In genomic region chr15:98326804-98327203, GRCh38 we compare ENCODE assay signal across 29 cellular contexts.
"Had no signal": no experiment of that assay in that cellular context is flagged by ENCODE, and none has a peak within 500 bp of the region (broad histone marks: within the 10 kb centered on the region; RNA-seq: fewer than 3 reads in every experiment).

No MANE protein-coding gene starts in this region.

- H3K4me3 ChIP-seq: colonic mucosa, coronary artery, dorsolateral prefrontal cortex, esophagus muscularis mucosa, esophagus squamous epithelium, gastrocnemius medialis, gastroesophageal sphincter, heart left ventricle, heart right ventricle had no signal

- H3K27ac Mint-ChIP-seq: dendritic cell treated with granulocyte-macrophage colony-stimulating factor and Interleukin-4, amounts not matched to agents 40 ng/mL and 50 ng/mL, for 4 days; effector memory CD8-positive, alpha-beta T cell; endodermal cell had no signal

- H3K9me3 ChIP-seq: colonic mucosa, gastrocnemius medialis, gastroesophageal sphincter had no signal

- H3K27me3 ChIP-seq: colonic mucosa, esophagus muscularis mucosa, foreskin keratinocyte, gastrocnemius medialis, gastroesophageal sphincter had no signal

- H3K27ac ChIP-seq: colonic mucosa, coronary artery, dorsolateral prefrontal cortex, epithelial cell of prostate, esophagus muscularis mucosa, esophagus squamous epithelium, foreskin keratinocyte, gastrocnemius medialis, gastroesophageal sphincter, heart left ventricle, heart right ventricle had no signal

- H3K9me3 Mint-ChIP-seq: effector memory CD8-positive, alpha-beta T cell had no signal

- FAIRE-seq: colon, endometrium, endothelial cell of umbilical vein, frontal cortex had no signal

- DNase-seq: colonic mucosa; cortex of kidney; dermis blood vessel endothelial cell; dorsolateral prefrontal cortex; effector CD4-positive, alpha-beta T cell; effector CD8-positive, alpha-beta T cell; effector memory CD4-positive, alpha-beta T cell; effector memory CD8-positive, alpha-beta T cell; endodermal cell; erythroblast; esophagus squamous epithelium; foreskin fibroblast; foreskin keratinocyte; foreskin melanocyte; gastrocnemius medialis; glutamatergic neuron; head of caudate nucleus; heart left ventricle; heart right ventricle had no signal

- ATAC-seq: effector memory CD8-positive, alpha-beta T cell; esophagus mucosa; foreskin keratinocyte; gastrocnemius medialis; gastroesophageal sphincter; heart left ventricle; heart right ventricle had no signal

- H3K27me3 Mint-ChIP-seq: dendritic cell treated with granulocyte-macrophage colony-stimulating factor and Interleukin-4, amounts not matched to agents 40 ng/mL and 50 ng/mL, for 4 days had no signal

- H3K4me1 ChIP-seq: colonic mucosa, esophagus muscularis mucosa, gastrocnemius medialis, gastroesophageal sphincter, heart left ventricle, heart right ventricle had no signal

- H3K36me3 ChIP-seq: colonic mucosa, esophagus muscularis mucosa, esophagus squamous epithelium, gastrocnemius medialis, gastroesophageal sphincter, heart left ventricle, heart right ventricle had no signal

- H3K4me3 Mint-ChIP-seq: dendritic cell treated with granulocyte-macrophage colony-stimulating factor and Interleukin-4, amounts not matched to agents 40 ng/mL and 50 ng/mL, for 4 days; effector memory CD8-positive, alpha-beta T cell; endodermal cell had no signal
